33 cellular contexts compared by ENCODE assay signal in the genomic region with DNA sequence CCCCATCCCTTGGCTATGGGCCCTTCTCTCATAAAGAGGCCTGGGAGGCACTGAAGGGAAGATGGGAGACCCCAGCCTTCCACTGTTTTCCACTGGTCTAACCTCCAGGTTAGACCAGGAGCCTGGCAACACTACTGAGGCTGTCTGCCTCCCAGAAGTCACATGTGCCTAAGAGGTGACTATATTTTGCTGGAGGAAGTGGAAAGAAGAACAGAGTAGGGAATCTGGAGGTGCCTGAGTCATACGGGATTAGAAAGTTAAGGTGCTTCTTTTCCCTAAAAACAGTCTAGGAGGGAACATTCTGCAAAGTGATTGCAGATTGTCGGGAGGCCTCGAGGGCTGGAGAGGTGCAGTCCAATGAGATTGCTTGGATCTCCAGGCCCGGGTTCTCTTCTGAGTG.
"Had no signal": no experiment of that assay in that cellular context is flagged by ENCODE, and none has a peak within 500 bp of the region (broad histone marks: within the 10 kb centered on the region; RNA-seq: fewer than 3 reads in every experiment).

No MANE protein-coding gene starts in this region.

- H3K4me1 ChIP-seq: SJSA1 had no signal

- H3K27ac Mint-ChIP-seq: activated CD4-positive, alpha-beta T cell treated with anti-CD3 and anti-CD28 coated beads, Interleukin-2, amount 10 ng/mL, durations not matched to agents 24 days and 14 days; activated CD8-positive, alpha-beta T cell treated with anti-CD3 and anti-CD28 coated beads, Interleukin-2, amount 10 ng/mL, durations not matched to agents 7 days and 5 days; activated naive CD4-positive, alpha-beta T cell treated with anti-CD3 and anti-CD28 coated beads, Interleukin-2, amount 10 ng/mL, durations not matched to agents 7 days and 5 days; activated naive CD8-positive, alpha-beta T cell; activated naive CD8-positive, alpha-beta T cell treated with anti-CD3 and anti-CD28 coated beads, Interleukin-2, amount 50 U/mL, for 24 hours; T-helper 1 cell treated with Interleukin-12 subunit alpha and Interleukin-12 subunit beta and Interleukin-4 antibody, amounts not matched to agents 30 μg/mL and 1 μg/mL, for 36 hours; T-helper 2 cell treated with Interferon-gamma antibody and Interleukin-4, amounts not matched to agents 5 μg/mL and 100 μg/mL, for 36 hours had no signal

- H3K9me3 Mint-ChIP-seq: activated CD4-positive, alpha-beta T cell treated with anti-CD3 and anti-CD28 coated beads, Interleukin-2, amount 10 ng/mL, durations not matched to agents 24 days and 14 days; activated naive CD4-positive, alpha-beta T cell treated with anti-CD3 and anti-CD28 coated beads, Interleukin-2, amount 10 ng/mL, durations not matched to agents 7 days and 5 days; activated naive CD8-positive, alpha-beta T cell treated with anti-CD3 and anti-CD28 coated beads, Interleukin-2, amount 50 U/mL, for 24 hours; activated T-cell treated with anti-CD3 and anti-CD28 coated beads, Interleukin-2, amount 50 U/mL, for 4 hours; T-helper 1 cell treated with Interleukin-12 subunit alpha and Interleukin-12 subunit beta and Interleukin-4 antibody, amounts not matched to agents 30 μg/mL and 1 μg/mL, for 36 hours; T-helper 2 cell treated with Interferon-gamma antibody and Interleukin-4, amounts not matched to agents 5 μg/mL and 100 μg/mL, for 36 hours had no signal

- H3K36me3 ChIP-seq: brain microvascular endothelial cell, MG63, Peyer's patch, SJSA1 had no signal

- H3K4me1 Mint-ChIP-seq: activated CD4-positive, alpha-beta T cell treated with anti-CD3 and anti-CD28 coated beads, Interleukin-2, amount 10 ng/mL, durations not matched to agents 24 days and 14 days; activated naive CD4-positive, alpha-beta T cell treated with anti-CD3 and anti-CD28 coated beads, Interleukin-2, amount 10 ng/mL, durations not matched to agents 7 days and 5 days; activated naive CD8-positive, alpha-beta T cell treated with anti-CD3 and anti-CD28 coated beads, Interleukin-2, amount 50 U/mL, for 24 hours had no signal

- H3K36me3 Mint-ChIP-seq: activated naive CD4-positive, alpha-beta T cell treated with anti-CD3 and anti-CD28 coated beads, Interleukin-2, amount 10 ng/mL, durations not matched to agents 7 days and 5 days; activated naive CD8-positive, alpha-beta T cell had no signal

- H3K27me3 ChIP-seq: MG63, Peyer's patch had no signal

- H3K9me3 ChIP-seq: MG63, Peyer's patch, SJSA1, SK-N-SH had no signal

- DNase-seq: activated CD4-positive, alpha-beta T cell treated with anti-CD3 and anti-CD28 coated beads, Interleukin-2, amount 10 ng/mL, durations not matched to agents 24 days and 14 days; activated CD4-positive, alpha-beta T cell treated with anti-CD3 and anti-CD28 coated beads, Interleukin-2, amount 50 U/mL, for 4 hours; activated CD8-positive, alpha-beta T cell treated with anti-CD3 and anti-CD28 coated beads, Interleukin-2, amount 10 ng/mL, durations not matched to agents 7 days and 5 days; activated effector memory CD4-positive, alpha-beta T cell treated with Interleukin-2 at 50 U/mL for 16 hours; activated naive CD4-positive, alpha-beta T cell treated with anti-CD3 and anti-CD28 coated beads, Interleukin-2, amount 10 ng/mL, durations not matched to agents 7 days and 5 days; activated naive CD8-positive, alpha-beta T cell treated with anti-CD3 and anti-CD28 coated beads, Interleukin-2, amount 50 U/mL, for 24 hours; activated T-cell treated with anti-CD3 and anti-CD28 coated beads for 4 hours; activated T-cell treated with anti-CD3 and anti-CD28 coated beads, Interleukin-2, amount 50 U/mL, for 4 hours; aorta; brain microvascular endothelial cell; Kasumi-1; KG1; MG63; NCI-H1048; NCI-H1105 treated with DMSO at 0.1 percent for 48 hours; NCI-H1436; NCI-H1694; NCI-H1930; NCI-H2081 treated with DMSO at 0.1 percent for 48 hours; NCI-H2171; NCI-H510A; NCI-H526; NCI-H748 treated with DMSO at 0.1 percent for 48 hours; NK-92 treated with Interleukin-12 subunit alpha and Interleukin-12 subunit beta, amount 100 ng/mL, for 24 hours; PC-3; Peyer's patch; RPMI8226; SHP77 treated with DMSO at 0.1 percent for 48 hours; SK-N-SH had no signal

- H3K27ac ChIP-seq: brain microvascular endothelial cell, Peyer's patch, SJSA1 had no signal

- ATAC-seq: activated CD8-positive, alpha-beta T cell treated with anti-CD3 and anti-CD28 coated beads, Interleukin-2, amount 10 ng/mL, durations not matched to agents 7 days and 5 days; activated naive CD8-positive, alpha-beta T cell treated with anti-CD3 and anti-CD28 coated beads, Interleukin-2, amount 50 U/mL, for 24 hours; activated T-cell treated with anti-CD3 and anti-CD28 coated beads, Interleukin-2, amount 50 U/mL, for 4 hours; PC-3 had no signal

- H3K4me3 Mint-ChIP-seq: activated CD4-positive, alpha-beta T cell treated with anti-CD3 and anti-CD28 coated beads, Interleukin-2, amount 10 ng/mL, durations not matched to agents 24 days and 14 days; activated CD8-positive, alpha-beta T cell treated with anti-CD3 and anti-CD28 coated beads, Interleukin-2, amount 10 ng/mL, durations not matched to agents 7 days and 5 days; activated naive CD4-positive, alpha-beta T cell treated with anti-CD3 and anti-CD28 coated beads, Interleukin-2, amount 10 ng/mL, durations not matched to agents 7 days and 5 days; activated naive CD8-positive, alpha-beta T cell; activated naive CD8-positive, alpha-beta T cell treated with anti-CD3 and anti-CD28 coated beads, Interleukin-2, amount 50 U/mL, for 24 hours; activated T-cell treated with anti-CD3 and anti-CD28 coated beads, Interleukin-2, amount 50 U/mL, for 4 hours; T-helper 1 cell treated with Interleukin-12 subunit alpha and Interleukin-12 subunit beta and Interleukin-4 antibody, amounts not matched to agents 30 μg/mL and 1 μg/mL, for 36 hours; T-helper 2 cell treated with Interferon-gamma antibody and Interleukin-4, amounts not matched to agents 5 μg/mL and 100 μg/mL, for 36 hours had no signal

- H3K4me3 ChIP-seq: MG63, Peyer's patch, SJSA1 had no signal
